Comparison of ENCODE assay signal across 22 cellular contexts in genomic region chr5:57033103-57033502, GRCh38.
DNase-seq lines count a peak whose midpoint lies in the region; ATAC-seq and TF ChIP-seq lines count a peak whose summit lies in the region.
"Had no signal": no experiment of that assay in that cellular context is flagged by ENCODE, and none has a peak within 500 bp of the region (broad histone marks: within the 10 kb centered on the region; RNA-seq: fewer than 3 reads in every experiment).

No MANE protein-coding gene starts in this region.

- H3K4me1 ChIP-seq in Peyer's patch (peaks cover 0 to 16% (median 1%) of the 10 kb centered on the region in 4 donors), upper lobe of right lung (no peaks in the 10 kb centered on the region)
- H3K4me1 ChIP-seq in CD4-positive, alpha-beta memory T cell (ENCODE audit: insufficient read depth, low read length) = no peaks in the 10 kb centered on the region
- H3K4me1 ChIP-seq: ascending aorta, psoas muscle, vagina had no signal

- H3K4me1 Mint-ChIP-seq in CD4-positive, alpha-beta memory T cell = peaks cover 8 to 17% (median 11%) of the 10 kb centered on the region in 4 donors
- H3K4me1 Mint-ChIP-seq: neural crest cell had no signal

- CTCF ChIA-PET in CD4-positive, alpha-beta memory T cell (lab: Charles Lee; ENCODE audit: partially characterized antibody) = no interaction called here

- no peaks in the 10 kb centered on the region for H3K9me3 Mint-ChIP-seq in CD4-positive, alpha-beta memory T cell
- H3K9me3 Mint-ChIP-seq: activated CD4-positive, alpha-beta memory T cell treated with anti-CD3 and anti-CD28 coated beads, Interleukin-2, amount 10 ng/mL, durations not matched to agents 7 days and 5 days; activated naive CD4-positive, alpha-beta T cell treated with anti-CD3 and anti-CD28 coated beads, Interleukin-2, amount 10 ng/mL, durations not matched to agents 7 days and 5 days; activated T-cell treated with anti-CD3 and anti-CD28 coated beads, Interleukin-2, amount 50 U/mL, for 24 hours; neural crest cell had no signal

- TF ChIP-seq CTCF in Peyer's patch (IDR thresholded peaks at IDR 0.05) (no peak), upper lobe of right lung (IDR thresholded peaks at IDR 0.05) (no peak)

- H3K27ac Mint-ChIP-seq in CD4-positive, alpha-beta memory T cell = no peak overlapping the region
- H3K27ac Mint-ChIP-seq: activated B cell treated with CpG ODN at 0.5 μM for 24 hours; activated CD4-positive, alpha-beta memory T cell treated with anti-CD3 and anti-CD28 coated beads, Interleukin-2, amount 10 ng/mL, durations not matched to agents 7 days and 5 days; activated naive CD4-positive, alpha-beta T cell treated with anti-CD3 and anti-CD28 coated beads, Interleukin-2, amount 10 ng/mL, durations not matched to agents 7 days and 5 days; activated T-cell treated with anti-CD3 and anti-CD28 coated beads, Interleukin-2, amount 50 U/mL, for 24 hours had no signal

- H3K27me3 Mint-ChIP-seq in CD4-positive, alpha-beta memory T cell = peaks cover 0 to 2% of the 10 kb centered on the region in 2 donors
- H3K27me3 Mint-ChIP-seq: activated B cell treated with CpG ODN at 0.5 μM for 24 hours; activated T-cell treated with anti-CD3 and anti-CD28 coated beads, Interleukin-2, amount 50 U/mL, for 24 hours had no signal

- H3K27ac ChIP-seq in Peyer's patch (peak overlapping the region in 3 of 4 donors; percentile 61 to 92 (median 87)), upper lobe of right lung (no peak overlapping the region)
- no peak overlapping the region for H3K27ac ChIP-seq in CD4-positive, alpha-beta memory T cell (ENCODE audit: low read depth, low read length)
- H3K27ac ChIP-seq: ascending aorta, psoas muscle, spleen, vagina had no signal

- H3K4me3 ChIP-seq in Peyer's patch (no peak overlapping the region), upper lobe of right lung (no peak overlapping the region)
- H3K4me3 ChIP-seq in CD4-positive, alpha-beta memory T cell (ENCODE audit: low read length in 2 of 2) = no peak overlapping the region
- H3K4me3 ChIP-seq: ascending aorta, psoas muscle, spleen, vagina had no signal

- ATAC-seq in GM18873 (IDR thresholded peaks at IDR 0.05; ENCODE audit: low FRiP score, unreplicated experiment) (no peak), upper lobe of right lung (no peak)
- ATAC-seq: psoas muscle had no signal

- no peaks in the 10 kb centered on the region for H3K36me3 Mint-ChIP-seq in CD4-positive, alpha-beta memory T cell
- H3K36me3 Mint-ChIP-seq: activated naive CD4-positive, alpha-beta T cell treated with anti-CD3 and anti-CD28 coated beads, Interleukin-2, amount 10 ng/mL, durations not matched to agents 7 days and 5 days had no signal

- H3K36me3 ChIP-seq in Peyer's patch (no peaks in the 10 kb centered on the region), upper lobe of right lung (no peaks in the 10 kb centered on the region)
- H3K36me3 ChIP-seq in CD4-positive, alpha-beta memory T cell (ENCODE audit: insufficient read depth, low read length) = no peaks in the 10 kb centered on the region
- H3K36me3 ChIP-seq: ascending aorta, spleen, vagina had no signal

- H3K9me3 ChIP-seq in Peyer's patch (no peaks in the 10 kb centered on the region), upper lobe of right lung (no peaks in the 10 kb centered on the region)
- no peaks in the 10 kb centered on the region for H3K9me3 ChIP-seq in CD4-positive, alpha-beta memory T cell (ENCODE audit: control insufficient read depth in 1 of 2, low read length in 2 of 2)
- H3K9me3 ChIP-seq: ascending aorta, psoas muscle, spleen, vagina had no signal

- H3K27me3 ChIP-seq in Peyer's patch (no peaks in the 10 kb centered on the region), upper lobe of right lung (no peaks in the 10 kb centered on the region)
- no peaks in the 10 kb centered on the region for H3K27me3 ChIP-seq in CD4-positive, alpha-beta memory T cell (ENCODE audit: insufficient read depth, low read length)
- H3K27me3 ChIP-seq: ascending aorta, spleen, vagina had no signal

- TF ChIP-seq POLR2A in Peyer's patch (IDR thresholded peaks at IDR 0.05) = peak in 1 of 2 donors; percentile 28

- POLR2A ChIA-PET in CD4-positive, alpha-beta memory T cell (lab: Charles Lee; ENCODE audit: partially characterized antibody) = no interaction called here

- intact Hi-C loops in CD4-positive, alpha-beta memory T cell (cut with micrococcal nuclease) = no loop called here
- intact Hi-C loops in upper lobe of right lung (cut with DNase I) = no loop called here

- DNase-seq in Daoy (ENCODE audit: low read depth) (peak; percentile 45), Peyer's patch (peak in 2 of 3 donors; percentile 90 to 92), glomerular visceral epithelial cell (ENCODE audit: extremely low spot score) (peak; percentile 44), renal cortical epithelial cell (ENCODE audit: low read depth) (peak; percentile 60), H4 (ENCODE audit: low spot score) (no peak), upper lobe of right lung (no peak)
- no peak for DNase-seq in CD4-positive, alpha-beta memory T cell
- DNase-seq: activated B cell treated with CpG ODN at 0.5 μM for 24 hours; activated CD4-positive, alpha-beta memory T cell treated with anti-CD3 and anti-CD28 coated beads, Interleukin-2, amount 10 ng/mL, durations not matched to agents 7 days and 5 days; activated naive CD4-positive, alpha-beta T cell treated with anti-CD3 and anti-CD28 coated beads, Interleukin-2, amount 10 ng/mL, durations not matched to agents 7 days and 5 days; activated T-cell treated with anti-CD3 and anti-CD28 coated beads, Interleukin-2, amount 50 U/mL, for 24 hours; DMS79; hippocampal formation; Kasumi-1; NCI-H774; psoas muscle; spleen; stimulated activated CD4-positive, alpha-beta T cell treated with anti-CD3 and anti-CD28 coated beads, Interleukin-4, amount 100 ng/mL, for 4 hours had no signal

- H3K4me3 Mint-ChIP-seq in CD4-positive, alpha-beta memory T cell = no peak overlapping the region
- H3K4me3 Mint-ChIP-seq: activated B cell treated with CpG ODN at 0.5 μM for 24 hours; activated CD4-positive, alpha-beta memory T cell treated with anti-CD3 and anti-CD28 coated beads, Interleukin-2, amount 10 ng/mL, durations not matched to agents 7 days and 5 days; activated naive CD4-positive, alpha-beta T cell treated with anti-CD3 and anti-CD28 coated beads, Interleukin-2, amount 10 ng/mL, durations not matched to agents 7 days and 5 days; activated T-cell treated with anti-CD3 and anti-CD28 coated beads, Interleukin-2, amount 50 U/mL, for 24 hours; neural crest cell had no signal

Comparison
In these comparisons a context has a peak if more than half of its experiments do, and no peak if none do; other contexts are left out.
1. DNase-seq: peak in Daoy (single experiment), Peyer's patch (2 of 3), glomerular visceral epithelial cell (single experiment) and renal cortical epithelial cell (single experiment); none in CD4-positive, alpha-beta memory T cell (0 of 5), H4 (single experiment) and upper lobe of right lung (single experiment).
2. H3K27ac ChIP-seq: peak in Peyer's patch (3 of 4); none in CD4-positive, alpha-beta memory T cell (single experiment) and upper lobe of right lung (single experiment).